20 cellular contexts compared by ENCODE assay signal in genomic region chr5:124795829-124796228, GRCh38. TPM values are rescaled to one million over a fixed set of nuclear protein-coding genes. Genes with fewer than 3 reads are reported as not detected.
A peak's percentile ranks its signal among the peaks of the same experiment; 100 is the strongest.
DNase-seq lines count a peak whose midpoint lies in the region; ATAC-seq lines count a peak whose summit lies in the region.
"Had no signal": no experiment of that assay in that cellular context is flagged by ENCODE, and none has a peak within 500 bp of the region (broad histone marks: within the 10 kb centered on the region; RNA-seq: fewer than 3 reads in every experiment).

No MANE protein-coding gene starts in this region.

- POLR2A ChIA-PET in naive thymus-derived CD8-positive, alpha-beta T cell (lab: Charles Lee): no interaction called here
- POLR2A ChIA-PET in activated CD4-positive, alpha-beta T cell treated with anti-CD3 and anti-CD28 coated beads, Interleukin-2, amount 10 ng/mL, durations not matched to agents 7 days and 5 days (lab: Charles Lee): no interaction called here

- peaks cover 0 to 4% (median 0%) of the 10 kb centered on the region in 5 donors for H3K27me3 Mint-ChIP-seq in naive thymus-derived CD8-positive, alpha-beta T cell
- H3K27me3 Mint-ChIP-seq in activated CD4-positive, alpha-beta T cell treated with anti-CD3 and anti-CD28 coated beads, Interleukin-2, amount 10 ng/mL, durations not matched to agents 7 days and 5 days: no peaks in the 10 kb centered on the region

- H3K27ac Mint-ChIP-seq in naive thymus-derived CD8-positive, alpha-beta T cell: no peak overlapping the region
- no peak overlapping the region for H3K27ac Mint-ChIP-seq in activated CD4-positive, alpha-beta T cell treated with anti-CD3 and anti-CD28 coated beads, Interleukin-2, amount 10 ng/mL, durations not matched to agents 7 days and 5 days
- H3K27ac Mint-ChIP-seq: CD14-positive monocyte; T-helper 2 cell treated with Interferon-gamma antibody and Interleukin-4, amounts not matched to agents 5 μg/mL and 100 μg/mL, for 36 hours had no signal

- H3K36me3 Mint-ChIP-seq in naive thymus-derived CD8-positive, alpha-beta T cell: no peaks in the 10 kb centered on the region
- H3K36me3 Mint-ChIP-seq in activated CD4-positive, alpha-beta T cell treated with anti-CD3 and anti-CD28 coated beads, Interleukin-2, amount 10 ng/mL, durations not matched to agents 7 days and 5 days (ENCODE audit: low read depth): no peaks in the 10 kb centered on the region
- H3K36me3 Mint-ChIP-seq: CD14-positive monocyte had no signal

- CTCF ChIA-PET in activated CD4-positive, alpha-beta T cell treated with anti-CD3 and anti-CD28 coated beads, Interleukin-2, amount 10 ng/mL, durations not matched to agents 7 days and 5 days (lab: Charles Lee): no interaction called here

- H3K4me1 Mint-ChIP-seq in naive thymus-derived CD8-positive, alpha-beta T cell: no peaks in the 10 kb centered on the region
- no peaks in the 10 kb centered on the region for H3K4me1 Mint-ChIP-seq in activated CD4-positive, alpha-beta T cell treated with anti-CD3 and anti-CD28 coated beads, Interleukin-2, amount 10 ng/mL, durations not matched to agents 7 days and 5 days
- H3K4me1 Mint-ChIP-seq: CD14-positive monocyte had no signal

- H3K4me3 Mint-ChIP-seq in naive thymus-derived CD8-positive, alpha-beta T cell: no peak overlapping the region
- no peak overlapping the region for H3K4me3 Mint-ChIP-seq in activated CD4-positive, alpha-beta T cell treated with anti-CD3 and anti-CD28 coated beads, Interleukin-2, amount 10 ng/mL, durations not matched to agents 7 days and 5 days
- H3K4me3 Mint-ChIP-seq: CD14-positive monocyte; T-helper 2 cell treated with Interferon-gamma antibody and Interleukin-4, amounts not matched to agents 5 μg/mL and 100 μg/mL, for 36 hours had no signal

- peak; percentile 44 for ATAC-seq in GM18502 (IDR thresholded peaks at IDR 0.05; ENCODE audit: poor library complexity, unreplicated experiment)
- ATAC-seq in GM21717 (IDR thresholded peaks at IDR 0.05; ENCODE audit: unreplicated experiment): peak; percentile 43
- ATAC-seq in naive thymus-derived CD8-positive, alpha-beta T cell: no peak
- ATAC-seq: K562 had no signal

- no peaks in the 10 kb centered on the region for H3K9me3 Mint-ChIP-seq in naive thymus-derived CD8-positive, alpha-beta T cell
- H3K9me3 Mint-ChIP-seq in activated CD4-positive, alpha-beta T cell treated with anti-CD3 and anti-CD28 coated beads, Interleukin-2, amount 10 ng/mL, durations not matched to agents 7 days and 5 days: peaks cover 3% of the 10 kb centered on the region
- H3K9me3 Mint-ChIP-seq: T-helper 2 cell treated with Interferon-gamma antibody and Interleukin-4, amounts not matched to agents 5 μg/mL and 100 μg/mL, for 36 hours had no signal

- DNase-seq in NCI-H69 (lab: John Stamatoyannopoulos, UW): peak; percentile 42
- no peak for DNase-seq in caudate nucleus (lab: John Stamatoyannopoulos, UW)
- no peak for DNase-seq in naive thymus-derived CD8-positive, alpha-beta T cell
- no peak for DNase-seq in activated CD4-positive, alpha-beta T cell treated with anti-CD3 and anti-CD28 coated beads, Interleukin-2, amount 10 ng/mL, durations not matched to agents 7 days and 5 days
- no peak for DNase-seq in stimulated activated CD4-positive, alpha-beta T cell treated with anti-CD3 and anti-CD28 coated beads, Interleukin-12 subunit alpha, Interleukin-12 subunit beta, amount 100 ng/mL, for 4 hours
- DNase-seq: ACHN; AML-193; COR-L47; EL; GOT3; NCI-H1417 treated with DMSO at 0.1 percent for 48 hours; NCI-H1930; NCI-H526 treated with DMSO at 0.1 percent for 48 hours; NK-92 treated with Interleukin-12 subunit alpha and Interleukin-12 subunit beta, amount 100 ng/mL, for 24 hours had no signal

- no peak overlapping the region for H3K27ac ChIP-seq in caudate nucleus (ENCODE audit: low read depth, low read length)
- H3K27ac ChIP-seq: SJSA1 had no signal

RNA-seq across cellular contexts. Expression of gene ZNF608, which starts 49.4 kb away (rescaled TPM):
- total RNA-seq in naive thymus-derived CD8-positive, alpha-beta T cell: under 1 TPM; 0.47 to 0.66 TPM
- not detected for polyA plus RNA-seq in naive thymus-derived CD8-positive, alpha-beta T cell
- not detected for total RNA-seq in activated CD4-positive, alpha-beta T cell treated with anti-CD3 and anti-CD28 coated beads, Interleukin-2, amount 10 ng/mL, durations not matched to agents 7 days and 5 days
- polyA plus RNA-seq: CD14-positive monocyte had no signal

Comparison
In these comparisons a context has a peak if more than half of its experiments do, and no peak if none do; other contexts are left out.
1. ATAC-seq: peak in GM18502 (single experiment) and GM21717 (single experiment); none in naive thymus-derived CD8-positive, alpha-beta T cell (0 of 2).